ENCODE assay signal across 16 cellular contexts in genomic region chr2:161995553-161996016, GRCh38.
A peak's percentile ranks its signal among the peaks of the same experiment; 100 is the strongest.
DNase-seq lines count a peak whose midpoint lies in the region; ATAC-seq lines count a peak whose summit lies in the region.
"Had no signal": no experiment of that assay in that cellular context is flagged by ENCODE, and none has a peak within 500 bp of the region (broad histone marks: within the 10 kb centered on the region; RNA-seq: fewer than 3 reads in every experiment).

No MANE protein-coding gene starts in this region.

- peak overlapping the region; percentile 82 for H3K4me3 Mint-ChIP-seq in activated naive CD8-positive, alpha-beta T cell
- peak overlapping the region; percentile 72 to 90 (median 84) for H3K4me3 Mint-ChIP-seq in naive thymus-derived CD8-positive, alpha-beta T cell
- H3K4me3 Mint-ChIP-seq: endodermal cell, GM23338, mesothelial cell of epicardium had no signal

- DNase-seq in activated CD4-positive, alpha-beta T cell treated with anti-CD3 and anti-CD28 coated beads for 48 hours, result peak; percentile 19
- no peak for DNase-seq in activated CD4-positive, alpha-beta T cell treated with anti-CD3 and anti-CD28 coated beads, Interleukin-2, amount 50 U/mL, for 4 hours
- DNase-seq in NCI-H1694 treated with DMSO at 0.1 percent for 48 hours (lab: John Stamatoyannopoulos, UW), result peak; percentile 98
- DNase-seq in naive thymus-derived CD8-positive, alpha-beta T cell, result peak in 4 of 10 donors; percentile 12 to 38 (median 35)
- DNase-seq in NCI-H345 treated with DMSO at 0.1 percent for 48 hours (lab: John Stamatoyannopoulos, UW; ENCODE audit: unreplicated experiment), result no peak
- DNase-seq: COR-L47; endodermal cell; NCI-H1436 treated with DMSO at 0.1 percent for 48 hours; NK-92 treated with Interleukin-12 subunit alpha and Interleukin-12 subunit beta, amount 100 ng/mL, for 24 hours; ovary; SJCRH30 had no signal

- H3K27me3 Mint-ChIP-seq in activated naive CD8-positive, alpha-beta T cell, result no peaks in the 10 kb centered on the region
- no peaks in the 10 kb centered on the region for H3K27me3 Mint-ChIP-seq in naive thymus-derived CD8-positive, alpha-beta T cell

- H3K27ac Mint-ChIP-seq in activated naive CD8-positive, alpha-beta T cell, result peak overlapping the region; percentile 86
- peak overlapping the region; percentile 81 to 100 (median 92) for H3K27ac Mint-ChIP-seq in naive thymus-derived CD8-positive, alpha-beta T cell
- H3K27ac Mint-ChIP-seq: endodermal cell, GM23338, mesothelial cell of epicardium had no signal

- peak; percentile 43 to 55 for ATAC-seq in naive thymus-derived CD8-positive, alpha-beta T cell
- ATAC-seq in HG02884 (IDR thresholded peaks at IDR 0.05; ENCODE audit: unreplicated experiment), result no peak
- ATAC-seq in HG02938 (IDR thresholded peaks at IDR 0.05; ENCODE audit: unreplicated experiment), result no peak
- ATAC-seq: GM23338 had no signal

- POLR2A ChIA-PET in naive thymus-derived CD8-positive, alpha-beta T cell (lab: Charles Lee), result interaction anchor here (1.9 kb wide), 1 partner anchor 16 kb away, joined by 5 read pairs; no protein-coding TSS in a partner anchor

- no peaks in the 10 kb centered on the region for H3K9me3 Mint-ChIP-seq in activated naive CD8-positive, alpha-beta T cell (ENCODE audit: low read depth)
- no peaks in the 10 kb centered on the region for H3K9me3 Mint-ChIP-seq in naive thymus-derived CD8-positive, alpha-beta T cell
- H3K9me3 Mint-ChIP-seq: endodermal cell, GM23338, mesothelial cell of epicardium had no signal

- peaks cover 68% of the 10 kb centered on the region for H3K4me1 Mint-ChIP-seq in activated naive CD8-positive, alpha-beta T cell (ENCODE audit: low read depth)
- H3K4me1 Mint-ChIP-seq in naive thymus-derived CD8-positive, alpha-beta T cell, result peaks cover 27 to 59% (median 50%) of the 10 kb centered on the region in 4 donors

- peaks cover 23% of the 10 kb centered on the region for H3K36me3 Mint-ChIP-seq in activated naive CD8-positive, alpha-beta T cell
- peaks cover 5 to 23% (median 12%) of the 10 kb centered on the region in 3 donors for H3K36me3 Mint-ChIP-seq in naive thymus-derived CD8-positive, alpha-beta T cell
- H3K36me3 Mint-ChIP-seq: mesothelial cell of epicardium had no signal

Comparison
In these comparisons a context has a peak if more than half of its experiments do, and no peak if none do; other contexts are left out.
1. DNase-seq: peak in activated CD4-positive, alpha-beta T cell treated with anti-CD3 and anti-CD28 coated beads for 48 hours (single experiment) and NCI-H1694 treated with DMSO at 0.1 percent for 48 hours (single experiment); none in activated CD4-positive, alpha-beta T cell treated with anti-CD3 and anti-CD28 coated beads, Interleukin-2, amount 50 U/mL, for 4 hours (0 of 2) and NCI-H345 treated with DMSO at 0.1 percent for 48 hours (single experiment).
2. ATAC-seq: peak in naive thymus-derived CD8-positive, alpha-beta T cell (2 of 2); none in HG02884 (single experiment) and HG02938 (single experiment).